ENCODE assay signal across 8 cellular contexts in genomic region chr17:73956595-73957465, GRCh38.
A peak's percentile ranks its signal among the peaks of the same experiment; 100 is the strongest.
DNase-seq lines count a peak whose midpoint lies in the region; ATAC-seq and TF ChIP-seq lines count a peak whose summit lies in the region.

No MANE protein-coding gene starts in this region.

- H3K36me3 ChIP-seq in A673 (ENCODE audit: insufficient read depth, low read length, poor library complexity, severe bottlenecking), result no peaks in the 10 kb centered on the region

- no peak overlapping the region for H3K27ac ChIP-seq in A673 (ENCODE audit: low read depth, low read length, poor library complexity, severe bottlenecking)
- no peak overlapping the region for H3K27ac ChIP-seq in right cardiac atrium (ENCODE audit: low read length)

- WGBS in right cardiac atrium, result 61% methylated on average over 15 of the region's 15 CpGs

- peak; percentile 36 to 55 for ATAC-seq in right cardiac atrium

- DNase-seq in A673 (ENCODE audit: low spot score), result peak; percentile 77
- peak; percentile 82 for DNase-seq in GM13977 (ENCODE audit: low spot score)
- DNase-seq in NCI-H82 treated with DMSO at 0.1 percent for 48 hours (lab: John Stamatoyannopoulos, UW; ENCODE audit: unreplicated experiment), result peak; percentile 47
- peak; percentile 25 for DNase-seq in activated T-helper 1 cell treated with Interleukin-2 at 50 U/mL for 16 hours (ENCODE audit: low read depth)
- peak in 2 of 3 donors; percentile 48 to 85 for DNase-seq in right cardiac atrium
- peak; percentile 15 to 57 for DNase-seq in stimulated activated CD4-positive, alpha-beta T cell treated with anti-CD3 and anti-CD28 coated beads, Interleukin-12 subunit alpha, Interleukin-12 subunit beta, amount 100 ng/mL, for 24 hours (ENCODE audit: low read depth in 2 of 2)
- DNase-seq in hepatic stellate cell (ENCODE audit: low spot score), result no peak
- DNase-seq in glomerular visceral epithelial cell (ENCODE audit: extremely low spot score), result no peak

- H3K4me1 ChIP-seq in A673 (ENCODE audit: insufficient read depth, low read length, poor library complexity, severe bottlenecking) (peaks cover 9% of the 10 kb centered on the region), right cardiac atrium (ENCODE audit: control insufficient read depth, insufficient read depth, low read length) (peaks cover 2% of the 10 kb centered on the region)

- in situ Hi-C loops in GM13977 (cut with MboI; ENCODE audit: low pct_unique_long_range_greater_than_20kb, low sequenced_read_pairs, unreplicated experiment), result loop anchor here (25.0 kb wide), 2 partner anchors 105 to 520 kb away; no protein-coding TSS in a partner anchor

- CTCF ChIA-PET in A673 (lab: Charles Lee), result no interaction called here

- intact Hi-C loops in A673 (cut with micrococcal nuclease; ENCODE audit: unreplicated experiment) (loop anchor here (1.0 to 5.0 kb wide), 3 partner anchors 135 to 528 kb away; no protein-coding TSS in a partner anchor), right cardiac atrium (cut with DNase I) (loop anchor here in 1 of 4 donors (10.0 kb wide), 1 partner anchor 232 kb away; no protein-coding TSS in a partner anchor)

- POLR2A ChIA-PET in A673 (lab: Charles Lee; ENCODE audit: low non-redundant PET), result no interaction called here

- H3K4me3 ChIP-seq in A673 (ENCODE audit: low read depth, low read length, poor library complexity, severe bottlenecking) (no peak overlapping the region), right cardiac atrium (ENCODE audit: low read length) (no peak overlapping the region)

- no peaks in the 10 kb centered on the region for H3K27me3 ChIP-seq in A673 (replicated peaks; ENCODE audit: insufficient read depth, low read depth, low read length, poor library complexity)
- no peaks in the 10 kb centered on the region for H3K27me3 ChIP-seq in right cardiac atrium (ENCODE audit: control insufficient read depth, insufficient read depth)

- peak; percentile 76 for TF ChIP-seq CTCF in A673 (conservative IDR thresholded peaks at IDR 0.05; ENCODE audit: low read depth, low read length)
- peak; percentile 70 for TF ChIP-seq CTCF in GM13977 (IDR thresholded peaks at IDR 0.05; ENCODE audit: extremely low read depth, insufficient read depth, missing control alignments)

- H3K9me3 ChIP-seq in A673 (ENCODE audit: low read depth, low read length, poor library complexity, severe bottlenecking), result no peaks in the 10 kb centered on the region
- no peaks in the 10 kb centered on the region for H3K9me3 ChIP-seq in right cardiac atrium (ENCODE audit: control insufficient read depth, low read length)

- no TSS peak for BruUV-seq in A673 (replicated peaks; lab: Mats Ljungman, UMichigan)

Comparison
In these comparisons a context has a peak if more than half of its experiments do, and no peak if none do; other contexts are left out.
1. DNase-seq: peak in A673 (single experiment), GM13977 (single experiment), NCI-H82 treated with DMSO at 0.1 percent for 48 hours (single experiment), activated T-helper 1 cell treated with Interleukin-2 at 50 U/mL for 16 hours (single experiment), right cardiac atrium (2 of 3) and stimulated activated CD4-positive, alpha-beta T cell treated with anti-CD3 and anti-CD28 coated beads, Interleukin-12 subunit alpha, Interleukin-12 subunit beta, amount 100 ng/mL, for 24 hours (2 of 2); none in hepatic stellate cell (single experiment) and glomerular visceral epithelial cell (single experiment).